In the genomic region with DNA sequence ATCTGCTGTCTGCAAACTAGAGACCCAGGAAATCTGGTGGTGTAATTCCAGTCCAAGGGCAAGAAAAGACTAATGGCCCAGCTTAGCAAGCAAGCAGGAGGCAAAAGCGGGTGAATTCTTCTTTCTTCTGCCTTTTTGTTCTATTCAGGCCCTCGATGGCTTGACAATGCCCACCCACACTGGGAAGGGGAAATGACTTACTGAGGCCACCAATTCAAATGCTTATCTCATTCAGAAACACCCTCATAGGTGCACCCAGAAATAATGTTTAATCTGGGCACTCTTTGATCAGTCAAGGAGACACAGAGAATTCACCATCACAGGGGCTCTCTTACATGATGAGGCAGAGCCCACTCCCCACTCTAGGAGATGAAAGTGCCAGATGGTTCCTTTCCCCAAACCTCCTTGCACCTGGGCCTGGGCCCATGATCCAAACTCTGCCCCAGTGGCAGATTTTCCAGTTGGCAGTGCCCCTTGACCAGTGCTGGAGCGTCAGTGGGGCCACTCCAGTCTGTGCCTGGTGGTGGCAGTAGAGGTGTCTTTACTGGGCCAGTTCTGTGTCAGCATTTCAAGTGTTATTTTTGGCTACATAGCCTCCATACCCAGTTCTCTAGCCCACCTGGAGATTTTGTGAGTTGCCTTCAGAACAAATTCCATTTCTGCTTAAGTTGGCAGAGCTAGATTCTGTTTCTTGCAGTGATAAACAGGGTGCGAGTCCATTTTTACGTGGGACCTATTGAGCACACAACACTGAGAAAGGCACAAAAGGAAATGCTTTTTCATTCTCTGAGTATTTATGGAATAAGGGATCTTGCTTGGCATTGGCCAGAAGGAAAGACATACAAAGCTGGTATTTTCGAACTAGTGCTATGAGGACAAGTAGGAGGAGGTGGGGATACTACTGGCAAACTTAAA, we compare ENCODE assay signal across 8 cellular contexts. TPM values are rescaled to one million over a fixed set of nuclear protein-coding genes. Genes with fewer than 3 reads are reported as not detected.
A peak's percentile ranks its signal among the peaks of the same experiment; 100 is the strongest.
DNase-seq lines count a peak whose midpoint lies in the region; ATAC-seq and TF ChIP-seq lines count a peak whose summit lies in the region.

No MANE protein-coding gene starts in this region.

- no peaks in the 10 kb centered on the region for H3K9me3 ChIP-seq in RWPE2 (ENCODE audit: severe bottlenecking)

- H3K27ac ChIP-seq in RWPE2 (ENCODE audit: poor library complexity, severe bottlenecking): no peak overlapping the region

- TF ChIP-seq CTCF in RWPE2 (IDR thresholded peaks at IDR 0.05; ENCODE audit: poor library complexity, severe bottlenecking): peak; percentile 44
- TF ChIP-seq CTCF in kidney epithelial cell (IDR thresholded peaks at IDR 0.05; ENCODE audit: insufficient read depth, low read length, poor library complexity, severe bottlenecking): peak; percentile 52

- ATAC-seq in HG02798 (IDR thresholded peaks at IDR 0.05; ENCODE audit: poor library complexity, unreplicated experiment): peak; percentile 83
- peak; percentile 78 for ATAC-seq in RWPE2 (ENCODE audit: low read depth)
- no peak for ATAC-seq in GM19397 (IDR thresholded peaks at IDR 0.05; ENCODE audit: unreplicated experiment)

- H3K4me1 ChIP-seq in RWPE2 (ENCODE audit: insufficient read depth, poor library complexity, severe bottlenecking): no peaks in the 10 kb centered on the region

- H3K27me3 ChIP-seq in RWPE2 (ENCODE audit: insufficient read depth, poor library complexity, severe bottlenecking) (peaks cover 18% of the 10 kb centered on the region), kidney epithelial cell (ENCODE audit: control insufficient read depth, insufficient read depth, low read length) (peaks cover 6% of the 10 kb centered on the region)

- DNase-seq in stimulated activated CD4-positive, alpha-beta T cell treated with anti-CD3 and anti-CD28 coated beads, Interleukin-12 subunit alpha, Interleukin-12 subunit beta, amount 100 ng/mL, for 4 hours: peak; percentile 9
- DNase-seq in stimulated activated CD4-positive, alpha-beta T cell treated with anti-CD3 and anti-CD28 coated beads, Interleukin-4, amount 100 ng/mL, for 4 hours: no peak
- DNase-seq in RWPE2 (ENCODE audit: low spot score): no peak
- no peak for DNase-seq in kidney epithelial cell (ENCODE audit: low read depth)
- DNase-seq in ureter (ENCODE audit: low spot score): no peak
- no peak for DNase-seq in NCI-H128 (lab: John Stamatoyannopoulos, UW; ENCODE audit: unreplicated experiment)

- no peaks in the 10 kb centered on the region for H3K36me3 ChIP-seq in RWPE2 (ENCODE audit: low read depth)
- H3K36me3 ChIP-seq in kidney epithelial cell (ENCODE audit: control insufficient read depth, insufficient read depth, low read length): no peaks in the 10 kb centered on the region

- H3K4me3 ChIP-seq in RWPE2 (ENCODE audit: severe bottlenecking) (no peak overlapping the region), kidney epithelial cell (ENCODE audit: low read depth, low read length) (no peak overlapping the region)

RNA-seq across cellular contexts. Expression of a gene that starts 7.5 kb away (rescaled TPM):
- total RNA-seq in kidney epithelial cell: 0.07 and 0.21 TPM in 2 replicates
- 0.39 TPM for total RNA-seq in ureter

RNA-seq across cellular contexts. Expression of a gene that starts 32.9 kb away (rescaled TPM):
- total RNA-seq in kidney epithelial cell (7.1 and 7.2 TPM in 2 replicates), ureter (13.1 TPM)
